Comparison of ENCODE assay signal across 8 cellular contexts in the genomic region with DNA sequence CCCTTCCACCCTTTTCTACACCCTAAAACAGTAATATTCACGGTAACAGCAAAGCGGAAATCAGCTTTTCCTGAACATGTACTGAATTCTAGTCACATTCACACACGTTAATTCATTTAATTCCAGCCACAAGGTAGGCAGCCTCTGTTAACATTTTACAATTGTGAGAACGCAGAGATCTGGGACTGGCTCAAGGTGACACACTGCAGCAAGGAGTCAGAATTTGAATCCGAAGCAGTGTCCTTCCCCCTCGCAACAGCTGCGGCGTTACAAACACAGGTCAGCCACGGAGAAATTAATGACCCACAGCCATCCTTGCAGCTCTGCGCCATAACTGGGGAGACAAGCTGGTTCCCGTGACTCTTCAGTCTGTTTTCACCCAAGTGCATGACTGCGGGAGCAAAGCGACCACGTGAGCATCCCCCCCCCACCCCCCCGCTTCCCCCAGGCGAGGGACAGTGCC. TPM values are rescaled to one million over a fixed set of nuclear protein-coding genes. Genes with fewer than 3 reads are reported as not detected.
DNase-seq lines count a peak whose midpoint lies in the region; ATAC-seq and TF ChIP-seq lines count a peak whose summit lies in the region.

No MANE protein-coding gene starts in this region.

- H3K4me3 ChIP-seq in GM23248 (peak overlapping the region; percentile 96), gastroesophageal sphincter (peak overlapping the region; percentile 66 to 71), retinal pigment epithelial cell (ENCODE audit: low read length) (peak overlapping the region; percentile 64)

- H4K20me1 ChIP-seq in GM23248 (ENCODE audit: insufficient read depth): peaks cover 15% of the 10 kb centered on the region; the same call in 1 of the 2 replicates

- peak overlapping the region; percentile 58 for H2AFZ ChIP-seq in GM23248

- CTCF ChIA-PET in activated CD8-positive, alpha-beta T cell treated with anti-CD3 and anti-CD28 coated beads for 36 hours (lab: Charles Lee): interaction anchor here (0.7 to 6.3 kb wide), 11 partner anchors 8 to 81 kb away, joined by 3 to 83 read pairs (median 6); no protein-coding TSS in a partner anchor

- H3K4me2 ChIP-seq in GM23248 (ENCODE audit: unreplicated experiment): peak overlapping the region; percentile 95

- H3K4me1 ChIP-seq in GM23248 (ENCODE audit: insufficient read depth) (peaks cover 71% of the 10 kb centered on the region), gastroesophageal sphincter (peaks cover 0 to 51% (median 3%) of the 10 kb centered on the region in 3 donors)

- H3K27me3 ChIP-seq in GM23248 (replicated peaks; ENCODE audit: insufficient read depth) (no peaks in the 10 kb centered on the region), gastroesophageal sphincter (no peaks in the 10 kb centered on the region)

- peaks cover 33% of the 10 kb centered on the region for H3K36me3 Mint-ChIP-seq in activated CD8-positive, alpha-beta T cell treated with anti-CD3 and anti-CD28 coated beads for 36 hours (ENCODE audit: low read depth)

- H3K27ac ChIP-seq in GM23248 (peak overlapping the region; percentile 94), gastroesophageal sphincter (peak overlapping the region; percentile 92 to 98 (median 94))

- POLR2A ChIA-PET in activated CD8-positive, alpha-beta T cell treated with anti-CD3 and anti-CD28 coated beads for 36 hours (lab: Charles Lee): interaction anchor here (1.1 to 5.0 kb wide), 9 partner anchors 9 to 102 kb away, joined by 3 to 68 read pairs (median 27); partner anchors contain the start of gene CHCHD5

- H3K9me3 Mint-ChIP-seq in activated CD8-positive, alpha-beta T cell treated with anti-CD3 and anti-CD28 coated beads for 36 hours: no peaks in the 10 kb centered on the region

- no peak for TF ChIP-seq POLR2A in gastroesophageal sphincter (IDR thresholded peaks at IDR 0.05)

- ATAC-seq in activated CD8-positive, alpha-beta T cell treated with anti-CD3 and anti-CD28 coated beads for 36 hours: no peak
- ATAC-seq in gastroesophageal sphincter: no peak
- no peak for ATAC-seq in GM18502 (IDR thresholded peaks at IDR 0.05; ENCODE audit: poor library complexity, unreplicated experiment)
- ATAC-seq in sciatic nerve: no peak

- DNase-seq in Ammon's horn (ENCODE audit: low spot score) (peak; percentile 77), GM23248 (no peak), retinal pigment epithelial cell (ENCODE audit: low read depth) (no peak), NCI-H1048 (lab: John Stamatoyannopoulos, UW) (no peak), sciatic nerve (ENCODE audit: low spot score) (no peak)
- DNase-seq in activated CD8-positive, alpha-beta T cell treated with anti-CD3 and anti-CD28 coated beads for 36 hours: no peak

- no peak for TF ChIP-seq CTCF in activated CD8-positive, alpha-beta T cell treated with anti-CD3 and anti-CD28 coated beads for 36 hours (IDR thresholded peaks at IDR 0.05)
- TF ChIP-seq CTCF in gastroesophageal sphincter (IDR thresholded peaks at IDR 0.05): no peak
- TF ChIP-seq CTCF in retinal pigment epithelial cell (conservative IDR thresholded peaks at IDR 0.05; ENCODE audit: low read depth, low read length): no peak

- intact Hi-C loops in activated CD8-positive, alpha-beta T cell treated with anti-CD3 and anti-CD28 coated beads for 36 hours (cut with micrococcal nuclease): no loop called here
- intact Hi-C loops in sciatic nerve (cut with DNase I): loop anchor here (10.0 kb wide), 1 partner anchor 60 kb away; the partner anchor contains the start of gene CHCHD5

- peaks cover 79% of the 10 kb centered on the region for H3F3A ChIP-seq in GM23248 (ENCODE audit: insufficient read depth)

- H3K4me3 Mint-ChIP-seq in activated CD8-positive, alpha-beta T cell treated with anti-CD3 and anti-CD28 coated beads for 36 hours: peak overlapping the region; percentile 95

- H3K4me1 Mint-ChIP-seq in activated CD8-positive, alpha-beta T cell treated with anti-CD3 and anti-CD28 coated beads for 36 hours (ENCODE audit: low read depth): peaks cover 58% of the 10 kb centered on the region

- H3K79me2 ChIP-seq in GM23248 (ENCODE audit: insufficient read depth): peaks cover 54% of the 10 kb centered on the region

- H3K36me3 ChIP-seq in GM23248 (ENCODE audit: low read depth) (peaks cover 33% of the 10 kb centered on the region), gastroesophageal sphincter (peaks cover 0 to 28% of the 10 kb centered on the region in 2 donors)

- H3K9ac ChIP-seq in GM23248: peak overlapping the region; percentile 95

- in situ Hi-C loops in GM23248 (cut with MboI): no loop called here

- 12 to 13% methylated on average over 16 of the region's 16 CpGs for WGBS in GM23248 (ENCODE audit: low coverage in 1 of 2, low lambda C conversion rate in 2 of 2, missing lambda C conversion rate in 2 of 2), 2 experiments
- 5 to 9% methylated on average over 4 to 5 of the region's 16 CpGs for WGBS in gastroesophageal sphincter (ENCODE audit: low coverage in 1 of 2), 2 donors

- H3K9me2 ChIP-seq in GM23248 (ENCODE audit: insufficient read depth): no peaks in the 10 kb centered on the region

- H3K9me3 ChIP-seq in GM23248 (ENCODE audit: low read depth) (no peaks in the 10 kb centered on the region), gastroesophageal sphincter (no peaks in the 10 kb centered on the region)

- no peaks in the 10 kb centered on the region for H3K27me3 Mint-ChIP-seq in activated CD8-positive, alpha-beta T cell treated with anti-CD3 and anti-CD28 coated beads for 36 hours

- H3K27ac Mint-ChIP-seq in activated CD8-positive, alpha-beta T cell treated with anti-CD3 and anti-CD28 coated beads for 36 hours: peak overlapping the region; percentile 69

- no peak for TF ChIP-seq EP300 in gastroesophageal sphincter (IDR thresholded peaks at IDR 0.05)

RNA-seq across cellular contexts. Expression of gene SLC20A1, which starts 0.8 kb away (rescaled TPM):
- 135 and 153 TPM in 2 replicates for total RNA-seq in GM23248 (2014; rRNA removed; shearing (Covaris generic))
- 191 and 193 TPM in 2 replicates for polyA plus RNA-seq in GM23248 (2016; fragmentation: Nextera tagmentation; extraction: Ambion mirVana)
- total RNA-seq in activated CD8-positive, alpha-beta T cell treated with anti-CD3 and anti-CD28 coated beads for 36 hours: 10 to 100 TPM; 52.7 to 52.8 TPM
- total RNA-seq in gastroesophageal sphincter (10 to 100 TPM in 3 of 4 donors, 1 to 10 TPM in 1; 9.5 to 25.4 (median 20.5) TPM), sciatic nerve (51.1 TPM)
